In the genomic region with DNA sequence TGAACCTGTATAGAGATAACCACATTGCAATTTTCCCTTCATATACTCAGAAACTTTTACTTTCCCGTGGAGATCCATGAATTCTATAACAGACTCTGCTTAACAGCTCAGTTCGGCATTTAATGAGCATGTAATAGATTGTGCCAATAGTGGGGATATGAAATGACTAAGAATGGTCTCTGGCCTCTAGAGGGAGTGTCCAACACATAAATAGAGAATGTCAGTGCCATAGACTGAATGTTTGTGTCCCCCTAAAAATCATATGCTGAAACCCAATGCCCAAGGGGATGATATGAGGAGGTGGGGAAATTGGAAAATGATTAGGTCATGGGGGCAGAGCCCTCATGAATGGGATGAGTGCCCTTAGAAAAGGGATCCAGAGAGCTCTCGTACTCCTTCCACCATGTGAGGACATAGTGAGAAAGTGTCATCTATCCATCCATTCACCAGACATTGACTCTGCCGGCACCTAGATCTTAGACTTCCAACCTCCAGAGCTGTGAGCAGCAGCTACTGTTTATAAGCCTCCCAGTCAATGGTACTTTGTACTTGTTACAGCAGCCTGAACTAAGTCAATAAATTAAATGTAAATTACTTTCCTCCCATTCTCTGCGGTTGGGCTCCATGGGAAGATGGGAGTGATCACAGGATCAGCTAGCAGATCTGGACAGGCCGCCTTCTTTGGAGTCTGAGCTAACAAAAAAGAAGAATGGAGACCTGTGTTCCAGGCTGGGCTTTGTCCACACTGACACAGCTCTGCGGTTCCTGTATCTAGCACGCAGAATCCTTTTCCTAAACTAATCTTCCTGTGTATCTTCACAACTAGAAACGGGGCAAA, we compare ENCODE assay signal across 8 cellular contexts. TPM values are rescaled to one million over a fixed set of nuclear protein-coding genes. Genes with fewer than 3 reads are reported as not detected.
DNase-seq lines count a peak whose midpoint lies in the region; ATAC-seq, FAIRE-seq and TF ChIP-seq lines count a peak whose summit lies in the region.

No MANE protein-coding gene starts in this region.

- CTCF ChIA-PET in activated naive CD4-positive, alpha-beta T cell treated with anti-CD3 and anti-CD28 coated beads, Interleukin-2, amount 10 ng/mL, durations not matched to agents 7 days and 5 days (lab: Charles Lee): interaction anchor here (0.7 to 1.9 kb wide), 9 partner anchors 10 to 136 kb away, joined by 3 to 8 read pairs (median 3); partner anchors contain the start of gene COQ2
- CTCF ChIA-PET in activated CD8-positive, alpha-beta memory T cell treated with anti-CD3 and anti-CD28 coated beads, Interleukin-2, amount 10 ng/mL, durations not matched to agents 7 days and 5 days (lab: Charles Lee): interaction anchor here (0.6 to 2.6 kb wide), 12 partner anchors 9 to 277 kb away, joined by 3 to 10 read pairs (median 3); partner anchors contain the start of genes ABRAXAS1 and COQ2

- no peak overlapping the region for H3K4me3 ChIP-seq in lower lobe of right lung

- DNase-seq in GM12891 (ENCODE audit: insufficient read length, low spot score) (no peak), left colon (peak; percentile 33 to 42), lower lobe of right lung (no peak), NCI-H1105 treated with DMSO at 0.1 percent for 48 hours (lab: John Stamatoyannopoulos, UW) (no peak)
- DNase-seq in activated naive CD4-positive, alpha-beta T cell treated with anti-CD3 and anti-CD28 coated beads, Interleukin-2, amount 10 ng/mL, durations not matched to agents 7 days and 5 days: no peak
- DNase-seq in activated CD8-positive, alpha-beta memory T cell treated with anti-CD3 and anti-CD28 coated beads, Interleukin-2, amount 10 ng/mL, durations not matched to agents 7 days and 5 days: no peak

- H3K9me3 ChIP-seq in lower lobe of right lung: no peaks in the 10 kb centered on the region

- peaks cover 30% of the 10 kb centered on the region for H3K27me3 Mint-ChIP-seq in activated naive CD4-positive, alpha-beta T cell treated with anti-CD3 and anti-CD28 coated beads, Interleukin-2, amount 10 ng/mL, durations not matched to agents 7 days and 5 days
- H3K27me3 Mint-ChIP-seq in activated CD8-positive, alpha-beta memory T cell treated with anti-CD3 and anti-CD28 coated beads, Interleukin-2, amount 10 ng/mL, durations not matched to agents 7 days and 5 days: peaks cover 3% of the 10 kb centered on the region

- no peaks in the 10 kb centered on the region for H3K4me1 Mint-ChIP-seq in activated naive CD4-positive, alpha-beta T cell treated with anti-CD3 and anti-CD28 coated beads, Interleukin-2, amount 10 ng/mL, durations not matched to agents 7 days and 5 days
- peaks cover 7% of the 10 kb centered on the region for H3K4me1 Mint-ChIP-seq in activated CD8-positive, alpha-beta memory T cell treated with anti-CD3 and anti-CD28 coated beads, Interleukin-2, amount 10 ng/mL, durations not matched to agents 7 days and 5 days

- H3K27ac Mint-ChIP-seq in activated naive CD4-positive, alpha-beta T cell treated with anti-CD3 and anti-CD28 coated beads, Interleukin-2, amount 10 ng/mL, durations not matched to agents 7 days and 5 days: no peak overlapping the region
- no peak overlapping the region for H3K27ac Mint-ChIP-seq in activated CD8-positive, alpha-beta memory T cell treated with anti-CD3 and anti-CD28 coated beads, Interleukin-2, amount 10 ng/mL, durations not matched to agents 7 days and 5 days

- intact Hi-C loops in left colon (cut with DNase I, micrococcal nuclease): no loop called here
- intact Hi-C loops in lower lobe of right lung (cut with DNase I): no loop called here

- ATAC-seq in HG03354 (IDR thresholded peaks at IDR 0.05; ENCODE audit: poor library complexity, severe bottlenecking, unreplicated experiment) (peak; percentile 66), SK-N-SH treated with all-trans-retinoic acid at 6 μM for 48 hours (peak; percentile 92), left colon (peak; percentile 99), lower lobe of right lung (no peak)
- ATAC-seq in activated CD8-positive, alpha-beta memory T cell treated with anti-CD3 and anti-CD28 coated beads, Interleukin-2, amount 10 ng/mL, durations not matched to agents 7 days and 5 days: no peak

- TF ChIP-seq CTCF in lower lobe of right lung (IDR thresholded peaks at IDR 0.05): no peak

- FAIRE-seq in GM12891 (lab: Jason Lieb, UNC): peak; percentile 47

- no peak overlapping the region for H3K4me3 Mint-ChIP-seq in activated naive CD4-positive, alpha-beta T cell treated with anti-CD3 and anti-CD28 coated beads, Interleukin-2, amount 10 ng/mL, durations not matched to agents 7 days and 5 days
- no peak overlapping the region for H3K4me3 Mint-ChIP-seq in activated CD8-positive, alpha-beta memory T cell treated with anti-CD3 and anti-CD28 coated beads, Interleukin-2, amount 10 ng/mL, durations not matched to agents 7 days and 5 days

- no peaks in the 10 kb centered on the region for H3K9me3 Mint-ChIP-seq in activated naive CD4-positive, alpha-beta T cell treated with anti-CD3 and anti-CD28 coated beads, Interleukin-2, amount 10 ng/mL, durations not matched to agents 7 days and 5 days
- no peaks in the 10 kb centered on the region for H3K9me3 Mint-ChIP-seq in activated CD8-positive, alpha-beta memory T cell treated with anti-CD3 and anti-CD28 coated beads, Interleukin-2, amount 10 ng/mL, durations not matched to agents 7 days and 5 days (ENCODE audit: low read depth)

- H3K27me3 ChIP-seq in lower lobe of right lung (ENCODE audit: low read depth): peaks cover 4% of the 10 kb centered on the region

- H3K4me1 ChIP-seq in lower lobe of right lung: no peaks in the 10 kb centered on the region

- H3K27ac ChIP-seq in lower lobe of right lung: no peak overlapping the region

- no peaks in the 10 kb centered on the region for H3K36me3 ChIP-seq in lower lobe of right lung

- no peak for TF ChIP-seq POLR2A in GM12891 (IDR thresholded peaks at IDR 0.05; ENCODE audit: low read depth, low read length)

- H3K36me3 Mint-ChIP-seq in activated naive CD4-positive, alpha-beta T cell treated with anti-CD3 and anti-CD28 coated beads, Interleukin-2, amount 10 ng/mL, durations not matched to agents 7 days and 5 days: no peaks in the 10 kb centered on the region
- H3K36me3 Mint-ChIP-seq in activated CD8-positive, alpha-beta memory T cell treated with anti-CD3 and anti-CD28 coated beads, Interleukin-2, amount 10 ng/mL, durations not matched to agents 7 days and 5 days: no peaks in the 10 kb centered on the region

TF ChIP-seq in GM12891, 5 proteins besides CTCF, POLR2A, EP300 and RAD21:
- no peak for TF ChIP-seq TAF1 (IDR thresholded peaks at IDR 0.05; ENCODE audit: low read depth, low read length)
- no peak for TF ChIP-seq POLR2AphosphoS5 (IDR thresholded peaks at IDR 0.05; ENCODE audit: low read depth, low read length)
- no peak for TF ChIP-seq SPI1 (IDR thresholded peaks at IDR 0.05; ENCODE audit: low read depth, low read length)
- no peak for TF ChIP-seq POU2F2 (IDR thresholded peaks at IDR 0.05; ENCODE audit: low read depth, low read length)

TF ChIP-seq in SK-N-SH treated with all-trans-retinoic acid at 6 μM for 48 hours, 23 proteins besides CTCF, POLR2A, EP300 and RAD21:
- no peak for TF ChIP-seq ZFP30 (CRISPR knock-in tag; IDR thresholded peaks at IDR 0.05)
- no peak for TF ChIP-seq GLIS3 (CRISPR knock-in tag; IDR thresholded peaks at IDR 0.05)
- no peak for TF ChIP-seq CREB5 (CRISPR knock-in tag; IDR thresholded peaks at IDR 0.05; ENCODE audit: low read depth)
- TF ChIP-seq OSR1 (CRISPR knock-in tag; IDR thresholded peaks at IDR 0.05): no peak
- TF ChIP-seq CSDC2 (CRISPR knock-in tag; IDR thresholded peaks at IDR 0.05): no peak
- TF ChIP-seq TOX (CRISPR knock-in tag; IDR thresholded peaks at IDR 0.05; ENCODE audit: borderline replicate concordance): no peak
- TF ChIP-seq ESRRG (CRISPR knock-in tag; IDR thresholded peaks at IDR 0.05): no peak
- no peak for TF ChIP-seq RARB (CRISPR knock-in tag; IDR thresholded peaks at IDR 0.05)
- TF ChIP-seq, protein P1, sequence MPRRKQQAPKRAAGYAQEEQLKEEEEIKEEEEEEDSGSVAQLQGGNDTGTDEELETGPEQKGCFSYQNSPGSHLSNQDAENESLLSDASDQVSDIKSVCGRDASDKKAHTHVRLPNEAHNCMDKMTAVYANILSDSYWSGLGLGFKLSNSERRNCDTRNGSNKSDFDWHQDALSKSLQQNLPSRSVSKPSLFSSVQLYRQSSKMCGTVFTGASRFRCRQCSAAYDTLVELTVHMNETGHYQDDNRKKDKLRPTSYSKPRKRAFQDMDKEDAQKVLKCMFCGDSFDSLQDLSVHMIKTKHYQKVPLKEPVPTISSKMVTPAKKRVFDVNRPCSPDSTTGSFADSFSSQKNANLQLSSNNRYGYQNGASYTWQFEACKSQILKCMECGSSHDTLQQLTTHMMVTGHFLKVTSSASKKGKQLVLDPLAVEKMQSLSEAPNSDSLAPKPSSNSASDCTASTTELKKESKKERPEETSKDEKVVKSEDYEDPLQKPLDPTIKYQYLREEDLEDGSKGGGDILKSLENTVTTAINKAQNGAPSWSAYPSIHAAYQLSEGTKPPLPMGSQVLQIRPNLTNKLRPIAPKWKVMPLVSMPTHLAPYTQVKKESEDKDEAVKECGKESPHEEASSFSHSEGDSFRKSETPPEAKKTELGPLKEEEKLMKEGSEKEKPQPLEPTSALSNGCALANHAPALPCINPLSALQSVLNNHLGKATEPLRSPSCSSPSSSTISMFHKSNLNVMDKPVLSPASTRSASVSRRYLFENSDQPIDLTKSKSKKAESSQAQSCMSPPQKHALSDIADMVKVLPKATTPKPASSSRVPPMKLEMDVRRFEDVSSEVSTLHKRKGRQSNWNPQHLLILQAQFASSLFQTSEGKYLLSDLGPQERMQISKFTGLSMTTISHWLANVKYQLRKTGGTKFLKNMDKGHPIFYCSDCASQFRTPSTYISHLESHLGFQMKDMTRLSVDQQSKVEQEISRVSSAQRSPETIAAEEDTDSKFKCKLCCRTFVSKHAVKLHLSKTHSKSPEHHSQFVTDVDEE (CRISPR knock-in tag; IDR thresholded peaks at IDR 0.05): no peak

RNA-seq across cellular contexts. Expression of gene HPSE, which starts 28.1 kb away (rescaled TPM):
- polyA plus RNA-seq in GM12891 (2012; ENCODE audit: low read depth, missing spikeins): not detected
- 10 to 100 TPM; 13.3 to 23.8 TPM for total RNA-seq in left colon
- total RNA-seq in lower lobe of right lung: 5.5 TPM
- 10 to 100 TPM; 18.4 to 19.6 TPM for total RNA-seq in activated CD8-positive, alpha-beta memory T cell treated with anti-CD3 and anti-CD28 coated beads, Interleukin-2, amount 10 ng/mL, durations not matched to agents 7 days and 5 days

Comparison
In these comparisons a context has a peak if more than half of its experiments do, and no peak if none do; other contexts are left out.
1. DNase-seq: peak in left colon (2 of 2); none in GM12891 (single experiment), activated naive CD4-positive, alpha-beta T cell treated with anti-CD3 and anti-CD28 coated beads, Interleukin-2, amount 10 ng/mL, durations not matched to agents 7 days and 5 days (single experiment), lower lobe of right lung (single experiment), activated CD8-positive, alpha-beta memory T cell treated with anti-CD3 and anti-CD28 coated beads, Interleukin-2, amount 10 ng/mL, durations not matched to agents 7 days and 5 days (single experiment) and NCI-H1105 treated with DMSO at 0.1 percent for 48 hours (single experiment).
2. ATAC-seq: peak in HG03354 (single experiment), SK-N-SH treated with all-trans-retinoic acid at 6 μM for 48 hours (single experiment) and left colon (single experiment); none in lower lobe of right lung (0 of 2) and activated CD8-positive, alpha-beta memory T cell treated with anti-CD3 and anti-CD28 coated beads, Interleukin-2, amount 10 ng/mL, durations not matched to agents 7 days and 5 days (single experiment).